In the genomic region with DNA sequence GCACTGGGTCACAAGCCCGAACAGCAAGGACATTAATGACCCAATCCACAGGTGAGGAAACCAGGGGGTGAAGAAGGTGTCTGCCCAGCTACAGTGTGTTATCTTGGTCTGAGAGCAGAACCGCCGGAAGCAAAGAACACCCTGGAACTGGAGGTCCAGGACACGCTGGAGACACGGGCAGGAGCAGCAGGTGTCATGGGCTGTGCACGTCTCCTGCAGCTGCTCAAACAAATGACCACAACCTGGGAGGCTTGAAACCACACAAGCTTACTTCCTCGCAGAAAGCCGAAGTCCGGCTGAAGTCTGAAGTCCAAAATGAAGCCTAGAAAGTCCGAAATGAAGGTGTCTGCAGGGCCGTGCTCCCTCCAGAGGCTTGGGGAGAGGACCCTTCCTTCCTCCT, we compare ENCODE assay signal across 16 cellular contexts.
"Had no signal": no experiment of that assay in that cellular context is flagged by ENCODE, and none has a peak within 500 bp of the region (broad histone marks: within the 10 kb centered on the region; RNA-seq: fewer than 3 reads in every experiment).

No MANE protein-coding gene starts in this region.

- H3K4me1 Mint-ChIP-seq: activated B cell treated with CpG ODN at 0.5 μM for 24 hours; activated naive CD8-positive, alpha-beta T cell treated with anti-CD3 and anti-CD28 coated beads for 36 hours had no signal

- H3K27ac Mint-ChIP-seq: activated B cell treated with CpG ODN at 0.5 μM for 24 hours; activated naive CD8-positive, alpha-beta T cell treated with anti-CD3 and anti-CD28 coated beads for 36 hours; activated T-cell treated with anti-CD3 and anti-CD28 coated beads, Interleukin-2, amount 50 U/mL, for 72 hours had no signal

- H3K4me3 Mint-ChIP-seq: activated B cell treated with CpG ODN at 0.5 μM for 24 hours; activated naive CD8-positive, alpha-beta T cell treated with anti-CD3 and anti-CD28 coated beads for 36 hours; activated T-cell treated with anti-CD3 and anti-CD28 coated beads, Interleukin-2, amount 50 U/mL, for 72 hours; neural crest cell had no signal

- DNase-seq: activated B cell treated with CpG ODN at 0.5 μM for 24 hours; activated naive CD4-positive, alpha-beta T cell; activated naive CD8-positive, alpha-beta T cell treated with anti-CD3 and anti-CD28 coated beads for 36 hours; activated T-cell treated with anti-CD3 and anti-CD28 coated beads for 4 hours; activated T-cell treated with anti-CD3 and anti-CD28 coated beads, Interleukin-2, amount 50 U/mL, for 72 hours; adrenal gland; dermis blood vessel endothelial cell; effector CD4-positive, alpha-beta T cell; esophagus squamous epithelium; left ventricle myocardium inferior; mesendoderm; occipital lobe; stimulated activated naive CD8-positive, alpha-beta T cell treated with anti-CD3 and anti-CD28 coated beads, Interleukin-15, Interleukin-2, amounts not matched to agents 100 U/mL and 50 U/mL, for 24 hours; testis; transverse colon had no signal

- H3K27me3 Mint-ChIP-seq: activated B cell treated with CpG ODN at 0.5 μM for 24 hours had no signal

- H3K9me3 Mint-ChIP-seq: activated B cell treated with CpG ODN at 0.5 μM for 24 hours; activated naive CD8-positive, alpha-beta T cell treated with anti-CD3 and anti-CD28 coated beads for 36 hours; activated T-cell treated with anti-CD3 and anti-CD28 coated beads, Interleukin-2, amount 50 U/mL, for 72 hours; neural crest cell had no signal

- H3K36me3 Mint-ChIP-seq: activated naive CD8-positive, alpha-beta T cell treated with anti-CD3 and anti-CD28 coated beads for 36 hours had no signal
